Comparison of ENCODE assay signal across 8 cellular contexts in genomic region chr4:6732441-6733357, GRCh38. TPM values are rescaled to one million over a fixed set of nuclear protein-coding genes. Genes with fewer than 3 reads are reported as not detected.
DNase-seq lines count a peak whose midpoint lies in the region; ATAC-seq and TF ChIP-seq lines count a peak whose summit lies in the region.

No MANE protein-coding gene starts in this region.

- ATAC-seq in SK-N-SH treated with all-trans-retinoic acid at 6 μM for 48 hours, result peak; percentile 86
- ATAC-seq in gastroesophageal sphincter, result peak; percentile 92
- no peak for ATAC-seq in HG02571 (IDR thresholded peaks at IDR 0.05; ENCODE audit: unreplicated experiment)

- peak overlapping the region in 3 of 4 donors; percentile 59 to 71 (median 70) for H3K27ac ChIP-seq in gastroesophageal sphincter

- TF ChIP-seq EP300 in gastroesophageal sphincter (IDR thresholded peaks at IDR 0.05), result no peak

- no peak overlapping the region for H3K4me3 ChIP-seq in gastroesophageal sphincter

- no peaks in the 10 kb centered on the region for H3K36me3 ChIP-seq in gastroesophageal sphincter

- peaks cover 0 to 12% (median 6%) of the 10 kb centered on the region in 3 donors for H3K4me1 ChIP-seq in gastroesophageal sphincter

- DNase-seq in DMS53 (lab: John Stamatoyannopoulos, UW) (peak; percentile 90), posterior vena cava (ENCODE audit: low spot score) (peak; percentile 90), GM10266 (ENCODE audit: extremely low spot score) (no peak), cerebellar cortex (ENCODE audit: low spot score) (no peak), DMS79 (lab: John Stamatoyannopoulos, UW) (no peak)

- H3K9me3 ChIP-seq in gastroesophageal sphincter, result no peaks in the 10 kb centered on the region

- H3K27me3 ChIP-seq in gastroesophageal sphincter, result no peaks in the 10 kb centered on the region

- intact Hi-C loops in posterior vena cava (cut with DNase I), result no loop called here

- no peak for TF ChIP-seq POLR2A in gastroesophageal sphincter (IDR thresholded peaks at IDR 0.05)

- 90% methylated on average over 3 of the region's 21 CpGs; no CpG with 5 or more reads in 1 of the 2 donors for WGBS in gastroesophageal sphincter (ENCODE audit: low coverage in 1 of 2), 2 donors

- no peak for TF ChIP-seq CTCF in gastroesophageal sphincter (IDR thresholded peaks at IDR 0.05)
- no peak for TF ChIP-seq CTCF in GM10266 (IDR thresholded peaks at IDR 0.05; ENCODE audit: control insufficient read depth, insufficient read depth, low read depth, missing control alignments)

TF ChIP-seq in SK-N-SH treated with all-trans-retinoic acid at 6 μM for 48 hours, 23 proteins besides CTCF, POLR2A, EP300 and RAD21:
- TF ChIP-seq ISL1 (CRISPR knock-in tag; IDR thresholded peaks at IDR 0.05) (no peak), CREB5 (CRISPR knock-in tag; IDR thresholded peaks at IDR 0.05; ENCODE audit: low read depth) (no peak)

RNA-seq across cellular contexts. Expression of gene BLOC1S4, which starts 16.7 kb away (rescaled TPM):
- total RNA-seq in gastroesophageal sphincter (10 to 100 TPM; 10.1 to 20.7 (median 18.7) TPM), posterior vena cava (1 to 10 TPM; 8.3 to 9.7 TPM)

RNA-seq across cellular contexts. Expression of gene MRFAP1L1, which starts 23.0 kb away (rescaled TPM):
- 10 to 100 TPM; 59.2 to 74.1 (median 66.8) TPM for total RNA-seq in gastroesophageal sphincter
- 10 to 100 TPM; 35.9 to 43.8 TPM for total RNA-seq in posterior vena cava

RNA-seq across cellular contexts. Expression of gene S100P, which starts 39.0 kb away (rescaled TPM):
- total RNA-seq in gastroesophageal sphincter (1 to 10 TPM in 1 of 4 donors, under 1 TPM in 1, not detected in 2; 0.94 to 9.7 TPM), posterior vena cava (1 to 10 TPM; 3.5 to 7.8 TPM)

RNA-seq across cellular contexts. Expression of gene KIAA0232, which starts 49.8 kb away (rescaled TPM):
- 10 to 100 TPM; 39.4 to 66.6 (median 47.1) TPM for total RNA-seq in gastroesophageal sphincter
- 10 to 100 TPM; 29.1 to 32.9 TPM for total RNA-seq in posterior vena cava

Comparison
In these comparisons a context has a peak if more than half of its experiments do, and no peak if none do; other contexts are left out.
1. DNase-seq: peak in DMS53 (single experiment) and posterior vena cava (single experiment); none in GM10266 (single experiment), cerebellar cortex (single experiment) and DMS79 (single experiment).